In genomic region chr5:138138949-138139775, GRCh38 we compare ENCODE assay signal across 8 cellular contexts. TPM values are rescaled to one million over a fixed set of nuclear protein-coding genes. Genes with fewer than 3 reads are reported as not detected.
DNase-seq lines count a peak whose midpoint lies in the region; ATAC-seq, FAIRE-seq and TF ChIP-seq lines count a peak whose summit lies in the region.

Gene NME5, minus strand, starts transcription at chr5:138139428. Its CDS starts 648 bp downstream, at chr5:138138780.

- peak within 1 kb of the TSS; percentile 79 for H3K9ac ChIP-seq in adipocyte (ENCODE audit: low read length)

- TF ChIP-seq CTCF in DOHH2 (IDR thresholded peaks at IDR 0.05; ENCODE audit: low read depth, low read length, poor library complexity, severe bottlenecking) (no peak), heart left ventricle (IDR thresholded peaks at IDR 0.05) (no peak), pancreas (IDR thresholded peaks at IDR 0.05) (no peak)

- H3K4me1 ChIP-seq in DOHH2 (ENCODE audit: control insufficient read depth, low read length) (peaks cover 9% of the 10 kb centered on the region), adipocyte (ENCODE audit: control insufficient read depth, insufficient read depth, low read length) (no peaks in the 10 kb centered on the region), heart left ventricle (peaks cover 0 to 7% (median 0%) of the 10 kb centered on the region in 12 donors), pancreas (peaks cover 0 to 7% (median 0%) of the 10 kb centered on the region in 3 donors)

- intact Hi-C loops in heart left ventricle (cut with DNase I) = loop anchor here in 8 of 10 donors (5.0 to 10.0 kb wide), 5 partner anchors 102 to 514 kb away; partner anchors contain the start of gene FAM13B (in 1 of the 8)
- intact Hi-C loops in pancreas (cut with DNase I) = loop anchor here in 2 of 3 donors (10.0 kb wide), 1 partner anchor 64 kb away; no protein-coding TSS in a partner anchor

- H3K4me3 ChIP-seq in DOHH2 (ENCODE audit: low read length) (peak within 1 kb of the TSS; percentile 23; the same call in 1 of the 2 replicates), adipocyte (ENCODE audit: low read length) (peak within 1 kb of the TSS; percentile 85), heart left ventricle (peak within 1 kb of the TSS in 11 of 12 donors; percentile 24 to 83 (median 66)), pancreas (peak within 1 kb of the TSS; percentile 48 to 67 (median 57))

- no peaks in the 10 kb centered on the region for H3K79me2 ChIP-seq in DOHH2 (ENCODE audit: control insufficient read depth, low read length)

- FAIRE-seq in pancreas (lab: Jason Lieb, UNC) = no peak

- no peaks in the 10 kb centered on the region for H3K27me3 ChIP-seq in DOHH2 (ENCODE audit: control insufficient read depth, low read length)
- no peaks in the 10 kb centered on the region for H3K27me3 ChIP-seq in adipocyte (replicated peaks; ENCODE audit: control insufficient read depth, insufficient read depth, low read length)
- H3K27me3 ChIP-seq in heart left ventricle = peaks cover 0 to 22% (median 0%) of the 10 kb centered on the region in 9 donors
- H3K27me3 ChIP-seq in pancreas = no peaks in the 10 kb centered on the region

- H3K36me3 ChIP-seq in DOHH2 (ENCODE audit: control insufficient read depth, low read length) = no peaks in the 10 kb centered on the region
- H3K36me3 ChIP-seq in adipocyte (ENCODE audit: control insufficient read depth, insufficient read depth, low read length, severe bottlenecking) = no peaks in the 10 kb centered on the region
- H3K36me3 ChIP-seq in heart left ventricle = no peaks in the 10 kb centered on the region
- H3K36me3 ChIP-seq in pancreas = no peaks in the 10 kb centered on the region

- 4 to 8% (median 7%) methylated on average over 24 to 31 of the region's 31 CpGs for WGBS in heart left ventricle, 4 donors
- WGBS in pancreas, 2 donors = 2 to 3% methylated on average over 31 of the region's 31 CpGs

- ATAC-seq in heart left ventricle = peak; percentile 71 to 96 (median 94)
- ATAC-seq in pancreas = peak; percentile 98 to 100 (median 99)

- H3K9me2 ChIP-seq in DOHH2 (replicated peaks; ENCODE audit: control insufficient read depth, low read length) = no peaks in the 10 kb centered on the region

- H3K4me2 ChIP-seq in DOHH2 (ENCODE audit: low read length) = peak within 1 kb of the TSS; percentile 35

- H3K9me3 ChIP-seq in DOHH2 (ENCODE audit: control insufficient read depth, insufficient read depth, low read length) (0 out of 2 replicates have a peak, but pooled peaks cover 3% of the 10 kb centered on the region), adipocyte (ENCODE audit: control insufficient read depth, low read length) (no peaks in the 10 kb centered on the region), heart left ventricle (no peaks in the 10 kb centered on the region), pancreas (no peaks in the 10 kb centered on the region)

- H3K27ac ChIP-seq in DOHH2 (ENCODE audit: low read depth, low read length) (no peak within 1 kb of the TSS), heart left ventricle (peak within 1 kb of the TSS in 1 of 12 donors; percentile 16), pancreas (no peak within 1 kb of the TSS)

- H3F3A ChIP-seq in DOHH2 (ENCODE audit: control insufficient read depth, insufficient read depth) = no peaks in the 10 kb centered on the region

- H4K20me1 ChIP-seq in DOHH2 (ENCODE audit: control insufficient read depth, insufficient read depth, low read depth, low read length) = no peaks in the 10 kb centered on the region

- no peak for TF ChIP-seq POLR2A in heart left ventricle (IDR thresholded peaks at IDR 0.05)

- DNase-seq in LHCN-M2 (ENCODE audit: low read depth) = peak; percentile 9
- peak; percentile 56 for DNase-seq in adipocyte (ENCODE audit: low read depth)
- DNase-seq in heart left ventricle = peak; percentile 55 to 80 (median 76)
- DNase-seq in pancreas = peak; percentile 72 to 91 (median 76)
- no peak for DNase-seq in cortex of kidney (lab: John Stamatoyannopoulos, UW)
- no peak for DNase-seq in stimulated activated naive CD4-positive, alpha-beta T cell (lab: John Stamatoyannopoulos, UW)
- DNase-seq in GDM1 (lab: John Stamatoyannopoulos, UW) = no peak

RNA-seq across cellular contexts. Expression of gene NME5, which starts in this region (rescaled TPM):
- total RNA-seq in LHCN-M2 (2014; rRNA removed) = 0.17 TPM in 1 of 2 replicates, not detected in the other
- polyA plus RNA-seq in LHCN-M2 (2012) = 0.18 TPM
- 1 to 10 TPM in 8 of 9 donors, under 1 TPM in 1; 0.50 to 5.1 (median 3.4) TPM for total RNA-seq in heart left ventricle
- polyA plus RNA-seq in heart left ventricle = 1 to 10 TPM; 2.8 to 4.2 TPM
- total RNA-seq in pancreas = 1 to 10 TPM; 1.8 to 4.3 (median 2.5) TPM
- 1 to 10 TPM; 5.6 to 9.2 TPM for polyA plus RNA-seq in pancreas

Comparison
In these comparisons a context has a peak if more than half of its experiments do, and no peak if none do; other contexts are left out.
1. Peak in DNase-seq in LHCN-M2; RNA of the gene not detected or under 1 TPM.
2. H3K4me3 ChIP-seq: peak in every context shown above with its lines; median percentile 85 in adipocyte; 66 in heart left ventricle; 57 in pancreas; 23 in DOHH2.
3. DNase-seq: peak in adipocyte (single experiment), heart left ventricle (5 of 5) and pancreas (6 of 6); none in cortex of kidney (single experiment), stimulated activated naive CD4-positive, alpha-beta T cell (0 of 6) and GDM1 (single experiment).